Comparison of ENCODE assay signal across 3 cellular contexts in the genomic region with DNA sequence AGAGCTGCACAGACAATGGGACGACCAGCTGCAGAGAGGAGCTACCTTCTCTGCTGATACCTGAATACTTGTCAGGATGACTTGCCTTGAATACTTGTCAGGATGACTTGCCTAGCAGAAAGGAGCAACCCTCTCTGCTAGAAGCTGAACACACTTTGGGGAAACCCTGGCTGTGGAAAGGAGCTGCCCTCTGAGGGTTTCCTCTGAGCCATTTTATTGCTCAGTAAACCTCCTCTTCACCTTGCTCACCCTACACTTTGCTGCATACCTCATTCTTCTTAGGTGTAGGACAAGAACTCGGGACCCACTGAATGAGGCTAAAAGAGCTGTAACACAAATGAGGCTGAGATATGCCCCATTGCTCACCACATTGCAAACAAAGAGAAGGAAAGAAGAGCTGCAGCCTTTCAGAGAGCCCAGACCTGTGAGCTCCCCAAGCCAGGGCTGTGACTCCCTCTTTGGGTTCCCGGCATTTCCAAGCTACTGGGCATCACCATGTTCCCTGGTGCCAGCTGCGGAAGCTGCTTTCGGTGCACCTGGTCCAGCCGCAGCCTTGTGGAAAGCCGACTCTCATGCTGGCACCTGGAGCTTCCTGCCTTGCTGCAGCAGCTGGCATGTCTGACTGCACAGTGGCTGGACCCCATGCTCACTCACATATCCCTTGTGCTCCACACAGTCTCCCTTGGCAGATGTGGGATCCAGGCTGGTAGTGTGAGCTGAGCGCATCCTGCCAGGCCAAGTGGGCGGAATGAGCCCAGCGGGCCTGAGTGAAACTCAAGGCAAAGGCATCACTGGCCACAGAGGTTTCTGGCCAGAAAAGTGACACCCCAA.
TF ChIP-seq lines count a peak whose summit lies in the region.

No MANE protein-coding gene starts in this region.

TF ChIP-seq in GM23338, 12 proteins besides CTCF, POLR2A, EP300 and RAD21 (continues in another document):
- TF ChIP-seq STAT1 (IDR thresholded peaks at IDR 0.05; ENCODE audit: unreplicated experiment) (no peak), JUNB (IDR thresholded peaks at IDR 0.05; ENCODE audit: unreplicated experiment) (no peak), POLR2AphosphoS5 (IDR thresholded peaks at IDR 0.05; ENCODE audit: low read depth) (no peak), EZH2 (IDR thresholded peaks at IDR 0.05; ENCODE audit: low read depth, unreplicated experiment) (no peak), NANOG (IDR thresholded peaks at IDR 0.05; ENCODE audit: borderline replicate concordance) (no peak), ZNF331 (CRISPR knock-in tag; IDR thresholded peaks at IDR 0.05; ENCODE audit: low read depth) (no peak), EZH2phosphoT487 (IDR thresholded peaks at IDR 0.05; ENCODE audit: unreplicated experiment) (no peak), ZNF114 (CRISPR knock-in tag; IDR thresholded peaks at IDR 0.05) (no peak)
- TF ChIP-seq, protein P1, sequence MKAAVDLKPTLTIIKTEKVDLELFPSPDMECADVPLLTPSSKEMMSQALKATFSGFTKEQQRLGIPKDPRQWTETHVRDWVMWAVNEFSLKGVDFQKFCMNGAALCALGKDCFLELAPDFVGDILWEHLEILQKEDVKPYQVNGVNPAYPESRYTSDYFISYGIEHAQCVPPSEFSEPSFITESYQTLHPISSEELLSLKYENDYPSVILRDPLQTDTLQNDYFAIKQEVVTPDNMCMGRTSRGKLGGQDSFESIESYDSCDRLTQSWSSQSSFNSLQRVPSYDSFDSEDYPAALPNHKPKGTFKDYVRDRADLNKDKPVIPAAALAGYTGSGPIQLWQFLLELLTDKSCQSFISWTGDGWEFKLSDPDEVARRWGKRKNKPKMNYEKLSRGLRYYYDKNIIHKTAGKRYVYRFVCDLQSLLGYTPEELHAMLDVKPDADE (IDR thresholded peaks at IDR 0.05): no peak
- TF ChIP-seq, protein P2, sequence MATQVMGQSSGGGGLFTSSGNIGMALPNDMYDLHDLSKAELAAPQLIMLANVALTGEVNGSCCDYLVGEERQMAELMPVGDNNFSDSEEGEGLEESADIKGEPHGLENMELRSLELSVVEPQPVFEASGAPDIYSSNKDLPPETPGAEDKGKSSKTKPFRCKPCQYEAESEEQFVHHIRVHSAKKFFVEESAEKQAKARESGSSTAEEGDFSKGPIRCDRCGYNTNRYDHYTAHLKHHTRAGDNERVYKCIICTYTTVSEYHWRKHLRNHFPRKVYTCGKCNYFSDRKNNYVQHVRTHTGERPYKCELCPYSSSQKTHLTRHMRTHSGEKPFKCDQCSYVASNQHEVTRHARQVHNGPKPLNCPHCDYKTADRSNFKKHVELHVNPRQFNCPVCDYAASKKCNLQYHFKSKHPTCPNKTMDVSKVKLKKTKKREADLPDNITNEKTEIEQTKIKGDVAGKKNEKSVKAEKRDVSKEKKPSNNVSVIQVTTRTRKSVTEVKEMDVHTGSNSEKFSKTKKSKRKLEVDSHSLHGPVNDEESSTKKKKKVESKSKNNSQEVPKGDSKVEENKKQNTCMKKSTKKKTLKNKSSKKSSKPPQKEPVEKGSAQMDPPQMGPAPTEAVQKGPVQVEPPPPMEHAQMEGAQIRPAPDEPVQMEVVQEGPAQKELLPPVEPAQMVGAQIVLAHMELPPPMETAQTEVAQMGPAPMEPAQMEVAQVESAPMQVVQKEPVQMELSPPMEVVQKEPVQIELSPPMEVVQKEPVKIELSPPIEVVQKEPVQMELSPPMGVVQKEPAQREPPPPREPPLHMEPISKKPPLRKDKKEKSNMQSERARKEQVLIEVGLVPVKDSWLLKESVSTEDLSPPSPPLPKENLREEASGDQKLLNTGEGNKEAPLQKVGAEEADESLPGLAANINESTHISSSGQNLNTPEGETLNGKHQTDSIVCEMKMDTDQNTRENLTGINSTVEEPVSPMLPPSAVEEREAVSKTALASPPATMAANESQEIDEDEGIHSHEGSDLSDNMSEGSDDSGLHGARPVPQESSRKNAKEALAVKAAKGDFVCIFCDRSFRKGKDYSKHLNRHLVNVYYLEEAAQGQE (IDR thresholded peaks at IDR 0.05; ENCODE audit: unreplicated experiment): no peak

TF ChIP-seq in H1, 55 proteins besides CTCF, POLR2A, EP300 and RAD21:
- TF ChIP-seq TAF7 (optimal IDR thresholded peaks at IDR 0.05; ENCODE audit: borderline replicate concordance, low read depth, low read length) (no peak), CEBPB (IDR thresholded peaks at IDR 0.05; ENCODE audit: low read depth, low read length) (no peak), NRF1 (IDR thresholded peaks at IDR 0.05; ENCODE audit: low read depth, low read length) (no peak), CHD2 (IDR thresholded peaks at IDR 0.05; ENCODE audit: low read length) (no peak), SP4 (IDR thresholded peaks at IDR 0.05; ENCODE audit: low read length) (no peak), HDAC2 (IDR thresholded peaks at IDR 0.05; ENCODE audit: borderline replicate concordance in 1 of 2, low read depth in 2 of 2, low read length in 2 of 2) (no peak), HDAC6 (IDR thresholded peaks at IDR 0.05; ENCODE audit: low read depth, low read length) (no peak), CBX8 (IDR thresholded peaks at IDR 0.05; ENCODE audit: borderline replicate concordance, low read depth, low read length) (no peak), CTBP2 (IDR thresholded peaks at IDR 0.05; ENCODE audit: borderline replicate concordance, insufficient read depth, insufficient read length, low read length) (no peak), CREB1 (IDR thresholded peaks at IDR 0.05) (no peak)
- TF ChIP-seq, protein P3, sequence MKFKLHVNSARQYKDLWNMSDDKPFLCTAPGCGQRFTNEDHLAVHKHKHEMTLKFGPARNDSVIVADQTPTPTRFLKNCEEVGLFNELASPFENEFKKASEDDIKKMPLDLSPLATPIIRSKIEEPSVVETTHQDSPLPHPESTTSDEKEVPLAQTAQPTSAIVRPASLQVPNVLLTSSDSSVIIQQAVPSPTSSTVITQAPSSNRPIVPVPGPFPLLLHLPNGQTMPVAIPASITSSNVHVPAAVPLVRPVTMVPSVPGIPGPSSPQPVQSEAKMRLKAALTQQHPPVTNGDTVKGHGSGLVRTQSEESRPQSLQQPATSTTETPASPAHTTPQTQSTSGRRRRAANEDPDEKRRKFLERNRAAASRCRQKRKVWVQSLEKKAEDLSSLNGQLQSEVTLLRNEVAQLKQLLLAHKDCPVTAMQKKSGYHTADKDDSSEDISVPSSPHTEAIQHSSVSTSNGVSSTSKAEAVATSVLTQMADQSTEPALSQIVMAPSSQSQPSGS (IDR thresholded peaks at IDR 0.05; ENCODE audit: low read length): no peak

TF ChIP-seq in WTC11, 78 proteins besides CTCF, POLR2A, EP300 and RAD21:
- TF ChIP-seq ZNF219 (CRISPR knock-in tag; IDR thresholded peaks at IDR 0.05; ENCODE audit: borderline replicate concordance) (no peak), NFATC4 (CRISPR knock-in tag; IDR thresholded peaks at IDR 0.05) (no peak), ZNF232 (CRISPR knock-in tag; IDR thresholded peaks at IDR 0.05) (no peak), SMAD3 (CRISPR knock-in tag; IDR thresholded peaks at IDR 0.05; ENCODE audit: borderline replicate concordance) (no peak), TEAD4 (CRISPR knock-in tag; IDR thresholded peaks at IDR 0.05) (no peak), ZBTB21 (CRISPR knock-in tag; IDR thresholded peaks at IDR 0.05; ENCODE audit: borderline replicate concordance) (no peak), FOXP1 (CRISPR knock-in tag; IDR thresholded peaks at IDR 0.05; ENCODE audit: borderline replicate concordance) (no peak), TCF7 (CRISPR knock-in tag; IDR thresholded peaks at IDR 0.05; ENCODE audit: low read depth) (no peak)
- TF ChIP-seq, protein P4, sequence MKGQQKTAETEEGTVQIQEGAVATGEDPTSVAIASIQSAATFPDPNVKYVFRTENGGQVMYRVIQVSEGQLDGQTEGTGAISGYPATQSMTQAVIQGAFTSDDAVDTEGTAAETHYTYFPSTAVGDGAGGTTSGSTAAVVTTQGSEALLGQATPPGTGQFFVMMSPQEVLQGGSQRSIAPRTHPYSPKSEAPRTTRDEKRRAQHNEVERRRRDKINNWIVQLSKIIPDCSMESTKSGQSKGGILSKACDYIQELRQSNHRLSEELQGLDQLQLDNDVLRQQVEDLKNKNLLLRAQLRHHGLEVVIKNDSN (CRISPR knock-in tag; IDR thresholded peaks at IDR 0.05): no peak
- TF ChIP-seq, protein P5, sequence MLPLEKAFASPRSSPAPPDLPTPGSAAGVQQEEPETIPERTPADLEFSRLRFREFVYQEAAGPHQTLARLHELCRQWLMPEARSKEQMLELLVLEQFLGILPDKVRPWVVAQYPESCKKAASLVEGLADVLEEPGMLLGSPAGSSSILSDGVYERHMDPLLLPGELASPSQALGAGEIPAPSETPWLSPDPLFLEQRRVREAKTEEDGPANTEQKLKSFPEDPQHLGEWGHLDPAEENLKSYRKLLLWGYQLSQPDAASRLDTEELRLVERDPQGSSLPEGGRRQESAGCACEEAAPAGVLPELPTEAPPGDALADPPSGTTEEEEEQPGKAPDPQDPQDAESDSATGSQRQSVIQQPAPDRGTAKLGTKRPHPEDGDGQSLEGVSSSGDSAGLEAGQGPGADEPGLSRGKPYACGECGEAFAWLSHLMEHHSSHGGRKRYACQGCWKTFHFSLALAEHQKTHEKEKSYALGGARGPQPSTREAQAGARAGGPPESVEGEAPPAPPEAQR (CRISPR knock-in tag; IDR thresholded peaks at IDR 0.05): no peak
- TF ChIP-seq, protein P6, sequence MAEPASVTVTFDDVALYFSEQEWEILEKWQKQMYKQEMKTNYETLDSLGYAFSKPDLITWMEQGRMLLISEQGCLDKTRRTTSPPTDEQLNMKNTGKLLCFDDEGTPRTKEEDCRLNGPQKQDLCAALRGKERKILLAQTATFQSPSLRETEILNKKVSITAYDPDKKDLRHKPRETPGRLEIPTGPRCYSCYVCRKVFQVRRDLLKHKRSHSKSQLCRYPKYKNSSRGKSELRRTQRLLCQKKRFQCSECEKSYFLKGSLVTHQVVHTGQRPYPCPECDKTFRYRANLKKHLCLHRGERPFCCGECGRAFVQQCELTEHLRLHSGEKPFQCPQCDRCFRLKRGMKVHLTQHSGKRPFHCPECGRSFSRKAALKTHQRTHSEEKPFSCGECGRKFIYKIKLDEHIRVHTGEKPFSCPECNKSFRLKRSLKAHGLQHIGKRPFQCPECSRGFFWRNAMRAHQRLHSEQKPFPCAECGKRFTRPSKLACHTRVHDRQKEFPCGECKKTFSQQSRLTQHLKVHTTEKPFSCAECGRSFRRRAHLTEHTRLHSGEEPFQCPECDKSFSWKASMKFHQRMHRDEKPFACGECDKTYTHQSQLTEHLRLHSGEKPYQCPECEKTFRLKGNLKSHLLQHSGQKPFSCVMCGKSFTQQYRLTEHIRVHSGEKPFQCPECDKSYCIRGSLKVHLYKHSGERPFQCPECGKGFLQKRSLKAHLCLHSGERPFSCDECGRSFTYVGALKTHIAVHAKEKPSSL (CRISPR knock-in tag; conservative IDR thresholded peaks at IDR 0.05): no peak
- TF ChIP-seq, protein P7, sequence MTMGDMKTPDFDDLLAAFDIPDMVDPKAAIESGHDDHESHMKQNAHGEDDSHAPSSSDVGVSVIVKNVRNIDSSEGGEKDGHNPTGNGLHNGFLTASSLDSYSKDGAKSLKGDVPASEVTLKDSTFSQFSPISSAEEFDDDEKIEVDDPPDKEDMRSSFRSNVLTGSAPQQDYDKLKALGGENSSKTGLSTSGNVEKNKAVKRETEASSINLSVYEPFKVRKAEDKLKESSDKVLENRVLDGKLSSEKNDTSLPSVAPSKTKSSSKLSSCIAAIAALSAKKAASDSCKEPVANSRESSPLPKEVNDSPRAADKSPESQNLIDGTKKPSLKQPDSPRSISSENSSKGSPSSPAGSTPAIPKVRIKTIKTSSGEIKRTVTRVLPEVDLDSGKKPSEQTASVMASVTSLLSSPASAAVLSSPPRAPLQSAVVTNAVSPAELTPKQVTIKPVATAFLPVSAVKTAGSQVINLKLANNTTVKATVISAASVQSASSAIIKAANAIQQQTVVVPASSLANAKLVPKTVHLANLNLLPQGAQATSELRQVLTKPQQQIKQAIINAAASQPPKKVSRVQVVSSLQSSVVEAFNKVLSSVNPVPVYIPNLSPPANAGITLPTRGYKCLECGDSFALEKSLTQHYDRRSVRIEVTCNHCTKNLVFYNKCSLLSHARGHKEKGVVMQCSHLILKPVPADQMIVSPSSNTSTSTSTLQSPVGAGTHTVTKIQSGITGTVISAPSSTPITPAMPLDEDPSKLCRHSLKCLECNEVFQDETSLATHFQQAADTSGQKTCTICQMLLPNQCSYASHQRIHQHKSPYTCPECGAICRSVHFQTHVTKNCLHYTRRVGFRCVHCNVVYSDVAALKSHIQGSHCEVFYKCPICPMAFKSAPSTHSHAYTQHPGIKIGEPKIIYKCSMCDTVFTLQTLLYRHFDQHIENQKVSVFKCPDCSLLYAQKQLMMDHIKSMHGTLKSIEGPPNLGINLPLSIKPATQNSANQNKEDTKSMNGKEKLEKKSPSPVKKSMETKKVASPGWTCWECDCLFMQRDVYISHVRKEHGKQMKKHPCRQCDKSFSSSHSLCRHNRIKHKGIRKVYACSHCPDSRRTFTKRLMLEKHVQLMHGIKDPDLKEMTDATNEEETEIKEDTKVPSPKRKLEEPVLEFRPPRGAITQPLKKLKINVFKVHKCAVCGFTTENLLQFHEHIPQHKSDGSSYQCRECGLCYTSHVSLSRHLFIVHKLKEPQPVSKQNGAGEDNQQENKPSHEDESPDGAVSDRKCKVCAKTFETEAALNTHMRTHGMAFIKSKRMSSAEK (CRISPR knock-in tag; IDR thresholded peaks at IDR 0.05; ENCODE audit: borderline replicate concordance): no peak
- TF ChIP-seq, protein P8, sequence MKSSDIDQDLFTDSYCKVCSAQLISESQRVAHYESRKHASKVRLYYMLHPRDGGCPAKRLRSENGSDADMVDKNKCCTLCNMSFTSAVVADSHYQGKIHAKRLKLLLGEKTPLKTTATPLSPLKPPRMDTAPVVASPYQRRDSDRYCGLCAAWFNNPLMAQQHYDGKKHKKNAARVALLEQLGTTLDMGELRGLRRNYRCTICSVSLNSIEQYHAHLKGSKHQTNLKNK (CRISPR knock-in tag; IDR thresholded peaks at IDR 0.05): no peak
- TF ChIP-seq, protein P9, sequence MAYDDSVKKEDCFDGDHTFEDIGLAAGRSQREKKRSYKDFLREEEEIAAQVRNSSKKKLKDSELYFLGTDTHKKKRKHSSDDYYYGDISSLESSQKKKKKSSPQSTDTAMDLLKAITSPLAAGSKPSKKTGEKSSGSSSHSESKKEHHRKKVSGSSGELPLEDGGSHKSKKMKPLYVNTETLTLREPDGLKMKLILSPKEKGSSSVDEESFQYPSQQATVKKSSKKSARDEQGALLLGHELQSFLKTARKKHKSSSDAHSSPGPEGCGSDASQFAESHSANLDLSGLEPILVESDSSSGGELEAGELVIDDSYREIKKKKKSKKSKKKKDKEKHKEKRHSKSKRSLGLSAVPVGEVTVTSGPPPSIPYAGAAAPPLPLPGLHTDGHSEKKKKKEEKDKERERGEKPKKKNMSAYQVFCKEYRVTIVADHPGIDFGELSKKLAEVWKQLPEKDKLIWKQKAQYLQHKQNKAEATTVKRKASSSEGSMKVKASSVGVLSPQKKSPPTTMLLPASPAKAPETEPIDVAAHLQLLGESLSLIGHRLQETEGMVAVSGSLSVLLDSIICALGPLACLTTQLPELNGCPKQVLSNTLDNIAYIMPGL (CRISPR knock-in tag; IDR thresholded peaks at IDR 0.05): no peak
